ENCODE assay signal across 27 cellular contexts in genomic region chr7:70655694-70656093, GRCh38.
"Had no signal": no experiment of that assay in that cellular context is flagged by ENCODE, and none has a peak within 500 bp of the region (broad histone marks: within the 10 kb centered on the region; RNA-seq: fewer than 3 reads in every experiment).

No MANE protein-coding gene starts in this region.

- FAIRE-seq: pancreas had no signal

- H3K4me3 ChIP-seq: colonic mucosa, gastrocnemius medialis, heart right ventricle, mucosa of descending colon, pancreas, sigmoid colon, thoracic aorta, tibial nerve, upper lobe of left lung, uterus had no signal

- H3K9me3 ChIP-seq: colonic mucosa, gastrocnemius medialis, heart right ventricle, mucosa of descending colon, neutrophil, pancreas, sigmoid colon, thoracic aorta, tibial nerve, upper lobe of left lung, uterus had no signal

- DNase-seq: colonic mucosa; effector CD8-positive, alpha-beta T cell; endodermal cell; foreskin fibroblast; immature natural killer cell; islet precursor cell; kidney glomerular epithelial cell; left colon; mesenchymal stem cell; mucosa of descending colon; naive B cell; pancreas; retina; sigmoid colon; stimulated activated CD4-positive, alpha-beta T cell treated with anti-CD3 and anti-CD28 coated beads, Interleukin-4, amount 100 ng/mL, for 4 hours; stimulated activated naive CD8-positive, alpha-beta T cell treated with anti-CD3 and anti-CD28 coated beads, Interleukin-15, Interleukin-2, amounts not matched to agents 100 U/mL and 50 U/mL, for 24 hours; upper lobe of left lung; uterus had no signal

- ATAC-seq: esophagus mucosa; gastrocnemius medialis; left colon; mucosa of descending colon; natural killer cell treated with Interleukin-12 subunit alpha and Interleukin-12 subunit beta and Interleukin-15 and Interleukin-18, amount 100 ng/mL, for 72 hours; pancreas; stimulated activated memory B cell treated with anti-CD40 and anti-IgM and Interleukin-4, amounts not matched to agents 10 μg/mL and 1 μg/mL and 100 μg/mL, for 72 hours; stimulated activated naive CD8-positive, alpha-beta T cell treated with anti-CD3 and anti-CD28 coated beads, Interleukin-15, Interleukin-2, amounts not matched to agents 100 U/mL and 50 U/mL, for 24 hours had no signal

- H3K36me3 ChIP-seq: colonic mucosa, gastrocnemius medialis, heart right ventricle, neutrophil, pancreas, sigmoid colon, thoracic aorta, tibial nerve, upper lobe of left lung, uterus had no signal

- H3K4me1 ChIP-seq: colonic mucosa, pancreas, tibial nerve, upper lobe of left lung, uterus had no signal

- H3K27me3 ChIP-seq: colonic mucosa, gastrocnemius medialis, heart right ventricle, neutrophil, pancreas, sigmoid colon, tibial nerve, upper lobe of left lung, uterus had no signal

- H3K27ac ChIP-seq: colonic mucosa, epithelial cell of prostate, neutrophil, pancreas, sigmoid colon, thoracic aorta, upper lobe of left lung, uterus had no signal
